In the genomic region with DNA sequence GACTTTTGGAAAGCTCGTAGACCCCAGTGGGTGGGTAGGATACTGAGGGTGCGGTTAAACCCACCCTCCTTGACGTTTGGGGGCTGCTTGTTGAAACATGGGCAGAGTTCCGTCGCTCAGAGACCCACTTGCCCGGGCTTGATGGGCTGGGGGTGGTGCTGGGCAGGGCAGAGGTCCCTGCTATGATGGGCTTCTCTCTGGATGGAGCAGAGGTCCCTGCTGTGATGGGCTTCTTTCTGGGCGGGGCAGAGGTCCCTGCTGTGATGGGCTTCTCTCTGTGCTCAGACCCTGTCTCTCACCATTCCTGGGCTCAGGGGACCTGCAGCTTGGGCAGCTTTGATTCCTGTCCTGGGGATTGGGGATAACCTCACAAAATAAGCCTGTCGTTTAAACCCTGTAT, we compare ENCODE assay signal across 18 cellular contexts. TPM values are rescaled to one million over a fixed set of nuclear protein-coding genes. Genes with fewer than 3 reads are reported as not detected.
"Had no signal": no experiment of that assay in that cellular context is flagged by ENCODE, and none has a peak within 500 bp of the region (broad histone marks: within the 10 kb centered on the region; RNA-seq: fewer than 3 reads in every experiment).

No MANE protein-coding gene starts in this region.

- ATAC-seq: activated CD8-positive, alpha-beta T cell treated with anti-CD3 and anti-CD28 coated beads for 36 hours; activated naive CD4-positive, alpha-beta T cell treated with anti-CD3 and anti-CD28 coated beads, Interleukin-2, amount 50 U/mL, for 72 hours; activated naive CD8-positive, alpha-beta T cell treated with anti-CD3 and anti-CD28 coated beads, Interleukin-2, amount 50 U/mL, for 24 hours had no signal

- DNase-seq: activated CD4-positive, alpha-beta T cell treated with anti-CD3 and anti-CD28 coated beads, Interleukin-2, amount 10 ng/mL, durations not matched to agents 7 days and 5 days; activated CD4-positive, CD25-positive, alpha-beta regulatory T cell; activated CD8-positive, alpha-beta memory T cell treated with anti-CD3 and anti-CD28 coated beads, Interleukin-2, amount 50 U/mL, for 48 hours; activated naive CD4-positive, alpha-beta T cell treated with Interleukin-2 at 50 U/mL for 16 hours; activated naive CD8-positive, alpha-beta T cell treated with anti-CD3 and anti-CD28 coated beads, Interleukin-2, amount 50 U/mL, for 24 hours; activated T-cell treated with anti-CD3 and anti-CD28 coated beads, Interleukin-2, amount 50 U/mL, for 1 hour; amygdala; Kasumi-1; KBM-7; NCI-H1105 treated with DMSO at 0.1 percent for 48 hours; NCI-H1436 treated with DMSO at 0.1 percent for 48 hours; NCI-H187; NCI-H2081; NCI-H446; NCI-H524; SHP77 had no signal

RNA-seq across cellular contexts. Expression of a gene that starts 45.2 kb away (rescaled TPM):
- total RNA-seq: activated CD4-positive, alpha-beta T cell treated with anti-CD3 and anti-CD28 coated beads, Interleukin-2, amount 10 ng/mL, durations not matched to agents 7 days and 5 days; activated naive CD4-positive, alpha-beta T cell treated with anti-CD3 and anti-CD28 coated beads, Interleukin-2, amount 50 U/mL, for 72 hours had no signal
